16 cellular contexts compared by ENCODE assay signal in the genomic region with DNA sequence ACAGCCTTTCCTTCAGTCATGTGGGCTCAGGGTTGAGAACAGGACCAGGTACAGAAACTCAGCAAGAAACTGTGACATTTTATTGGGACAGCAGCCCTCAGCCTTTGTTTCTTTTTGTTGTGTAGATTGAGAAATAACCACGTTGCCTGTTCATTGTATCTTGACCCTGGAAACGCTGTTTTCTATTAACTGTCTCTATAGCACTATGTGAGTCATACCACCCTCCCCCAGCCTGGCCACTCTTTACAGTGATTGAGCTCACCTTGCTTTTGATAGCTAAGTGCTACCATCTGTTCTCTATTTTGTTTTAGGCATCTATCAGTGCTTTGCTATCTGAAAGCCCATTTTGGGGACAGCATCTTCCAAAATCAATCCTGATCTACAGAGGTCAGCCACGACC.
DNase-seq lines count a peak whose midpoint lies in the region; ATAC-seq, FAIRE-seq and TF ChIP-seq lines count a peak whose summit lies in the region.
"Had no signal": no experiment of that assay in that cellular context is flagged by ENCODE, and none has a peak within 500 bp of the region (broad histone marks: within the 10 kb centered on the region; RNA-seq: fewer than 3 reads in every experiment).

No MANE protein-coding gene starts in this region.

- TF ChIP-seq POLR2A in right lobe of liver (IDR thresholded peaks at IDR 0.05): no peak

- no peak for FAIRE-seq in kidney (lab: Jason Lieb, UNC)

- H3K27me3 Mint-ChIP-seq in Calu3 (ENCODE audit: unreplicated experiment): no peaks in the 10 kb centered on the region
- H3K27me3 Mint-ChIP-seq: stimulated activated naive CD8-positive, alpha-beta T cell treated with anti-CD3 and anti-CD28 coated beads, Interleukin-15, Interleukin-2, amounts not matched to agents 100 ng/mL and 50 ng/mL, for 24 hours had no signal

- intact Hi-C loops in Calu3 (cut with micrococcal nuclease; ENCODE audit: unreplicated experiment): loop anchor here (5.0 kb wide), 1 partner anchor 34 kb away; no protein-coding TSS in a partner anchor
- intact Hi-C loops in OCI-LY7 (cut with micrococcal nuclease; ENCODE audit: unreplicated experiment): no loop called here
- intact Hi-C loops in right lobe of liver (cut with DNase I): no loop called here
- intact Hi-C loops in kidney (cut with DNase I): no loop called here

- H3K9me3 ChIP-seq in OCI-LY7 (ENCODE audit: low read length) (no peaks in the 10 kb centered on the region), right lobe of liver (no peaks in the 10 kb centered on the region), kidney (ENCODE audit: control insufficient read depth in 1 of 2, low read length in 2 of 2) (no peaks in the 10 kb centered on the region)

- H3K9me2 ChIP-seq in OCI-LY7 (ENCODE audit: insufficient read depth, low read length): no peaks in the 10 kb centered on the region

- POLR2A ChIA-PET in OCI-LY7 (lab: Charles Lee): no interaction called here

- H3K4me3 Mint-ChIP-seq in Calu3 (ENCODE audit: low read depth, unreplicated experiment): peak overlapping the region; percentile 24
- H3K4me3 Mint-ChIP-seq: stimulated activated naive CD8-positive, alpha-beta T cell treated with anti-CD3 and anti-CD28 coated beads, Interleukin-15, Interleukin-2, amounts not matched to agents 100 ng/mL and 50 ng/mL, for 24 hours had no signal

- H3K79me2 ChIP-seq in OCI-LY7 (ENCODE audit: insufficient read depth, low read depth, low read length): no peaks in the 10 kb centered on the region

- H3K36me3 ChIP-seq in brain microvascular endothelial cell (replicated peaks) (no peaks in the 10 kb centered on the region), kidney epithelial cell (ENCODE audit: control insufficient read depth, insufficient read depth, low read length) (no peaks in the 10 kb centered on the region), OCI-LY7 (ENCODE audit: insufficient read depth, low read length) (no peaks in the 10 kb centered on the region), right lobe of liver (no peaks in the 10 kb centered on the region), kidney (ENCODE audit: control insufficient read depth in 1 of 2, insufficient read depth in 2 of 2, low read length in 2 of 2) (no peaks in the 10 kb centered on the region)
- H3K36me3 ChIP-seq: BLaER1 treated with 17β-estradiol and CSF1 and Interleukin-3, amounts not matched to agents 10 nM and 100 nM had no signal

- no peaks in the 10 kb centered on the region for H4K20me1 ChIP-seq in OCI-LY7 (ENCODE audit: insufficient read depth, low read length)
- H4K20me1 ChIP-seq: BLaER1 treated with 17β-estradiol and CSF1 and Interleukin-3, amounts not matched to agents 10 nM and 100 nM had no signal

- H3K27ac ChIP-seq in brain microvascular endothelial cell (no peak overlapping the region), OCI-LY7 (ENCODE audit: low read depth, low read length, poor library complexity, severe bottlenecking) (no peak overlapping the region), right lobe of liver (no peak overlapping the region), kidney (ENCODE audit: low read depth in 2 of 2, low read length in 2 of 2) (no peak overlapping the region)
- H3K27ac ChIP-seq: BLaER1 treated with 17β-estradiol and CSF1 and Interleukin-3, amounts not matched to agents 10 nM and 100 nM; HL-60 had no signal

- peaks cover 2% of the 10 kb centered on the region for H3K9me3 Mint-ChIP-seq in Calu3 (ENCODE audit: low read depth, unreplicated experiment)
- H3K9me3 Mint-ChIP-seq: stimulated activated naive CD8-positive, alpha-beta T cell treated with anti-CD3 and anti-CD28 coated beads, Interleukin-15, Interleukin-2, amounts not matched to agents 100 ng/mL and 50 ng/mL, for 24 hours had no signal

- in situ Hi-C loops in brain microvascular endothelial cell (cut with HindIII; ENCODE audit: low pct_ligation_motif_present, low sequenced_read_pairs): no loop called here

- no peak overlapping the region for H3K4me2 ChIP-seq in OCI-LY7 (ENCODE audit: low read length)

- ATAC-seq in right lobe of liver: no peak
- ATAC-seq: Right ventricle myocardium inferior had no signal

- peaks cover 31% of the 10 kb centered on the region for H3K4me1 Mint-ChIP-seq in Calu3 (ENCODE audit: low read depth, unreplicated experiment)

- no peak overlapping the region for H2AFZ ChIP-seq in OCI-LY7 (ENCODE audit: low read length)

- no peak for TF ChIP-seq CTCF in Calu3 (IDR thresholded peaks at IDR 0.05; ENCODE audit: unreplicated experiment)
- no peak for TF ChIP-seq CTCF in brain microvascular endothelial cell (IDR thresholded peaks at IDR 0.05; ENCODE audit: low read depth, low read length, missing control alignments)
- TF ChIP-seq CTCF in kidney epithelial cell (IDR thresholded peaks at IDR 0.05; ENCODE audit: insufficient read depth, low read length, poor library complexity, severe bottlenecking): no peak
- TF ChIP-seq CTCF in OCI-LY7 (conservative IDR thresholded peaks at IDR 0.05; ENCODE audit: low read length): no peak
- no peak for TF ChIP-seq CTCF in right lobe of liver (IDR thresholded peaks at IDR 0.05)
- no peak for TF ChIP-seq CTCF in kidney (IDR thresholded peaks at IDR 0.05; ENCODE audit: borderline replicate concordance, extremely low read depth, insufficient read depth)

- CTCF ChIA-PET in Calu3 (lab: Charles Lee) (interaction anchor here (0.6 kb wide), 1 partner anchor 465 kb away, joined by 3 read pairs; no protein-coding TSS in a partner anchor), OCI-LY7 (lab: Charles Lee; ENCODE audit: unreplicated experiment) (no interaction called here)

- BruUV-seq in Calu3 (replicated peaks; lab: Mats Ljungman, UMichigan): no TSS peak
- BruUV-seq in OCI-LY7 (replicated peaks; lab: Mats Ljungman, UMichigan): no TSS peak

- WGBS in right lobe of liver (ENCODE audit: insufficient coverage, low coverage, low lambda C conversion rate, missing lambda C conversion rate): 62% methylated on average over 3 of the region's 3 CpGs

- no peaks in the 10 kb centered on the region for H3K36me3 Mint-ChIP-seq in Calu3 (ENCODE audit: insufficient read depth, unreplicated experiment)

- H3K9ac ChIP-seq in kidney (ENCODE audit: low read length in 2 of 2): no peak overlapping the region
- H3K9ac ChIP-seq: BLaER1 treated with 17β-estradiol and CSF1 and Interleukin-3, amounts not matched to agents 10 nM and 100 nM had no signal

- H3K27me3 ChIP-seq in brain microvascular endothelial cell (replicated peaks) (no peaks in the 10 kb centered on the region), kidney epithelial cell (ENCODE audit: control insufficient read depth, insufficient read depth, low read length) (no peaks in the 10 kb centered on the region), right lobe of liver (no peaks in the 10 kb centered on the region)
- H3K27me3 ChIP-seq: BLaER1 treated with 17β-estradiol and CSF1 and Interleukin-3, amounts not matched to agents 10 nM and 100 nM had no signal

- H3K4me1 ChIP-seq in OCI-LY7 (ENCODE audit: insufficient read depth, low read length, poor library complexity, severe bottlenecking) (no peaks in the 10 kb centered on the region), right lobe of liver (no peaks in the 10 kb centered on the region), kidney (ENCODE audit: control insufficient read depth in 1 of 2, insufficient read depth in 1 of 2, low read depth in 1 of 2, low read length in 2 of 2) (no peaks in the 10 kb centered on the region)

- DNase-seq in Calu3 (peak; percentile 66), M059J (ENCODE audit: low read depth) (peak; percentile 79), brain microvascular endothelial cell (peak; percentile 76), kidney epithelial cell (ENCODE audit: low read depth) (peak; percentile 61), OCI-LY7 (ENCODE audit: low spot score) (no peak), right lobe of liver (no peak), H4 (ENCODE audit: low spot score) (no peak), kidney (no peak)
- DNase-seq: amniotic stem cell; MV-4-11; NCI-H446 treated with DMSO at 0.1 percent for 48 hours; stimulated activated CD4-positive, alpha-beta T cell treated with anti-CD3 and anti-CD28 coated beads, Interleukin-4, amount 100 ng/mL, for 4 hours had no signal

- H3K27ac Mint-ChIP-seq in Calu3 (ENCODE audit: unreplicated experiment): peak overlapping the region; percentile 69
- H3K27ac Mint-ChIP-seq: stimulated activated naive CD8-positive, alpha-beta T cell treated with anti-CD3 and anti-CD28 coated beads, Interleukin-15, Interleukin-2, amounts not matched to agents 100 ng/mL and 50 ng/mL, for 24 hours had no signal

- H3K4me3 ChIP-seq in brain microvascular endothelial cell (ENCODE audit: low read depth, low read length) (no peak overlapping the region), kidney epithelial cell (ENCODE audit: low read depth, low read length) (no peak overlapping the region), OCI-LY7 (ENCODE audit: low read depth, low read length, poor library complexity, severe bottlenecking) (no peak overlapping the region), right lobe of liver (no peak overlapping the region), kidney (ENCODE audit: low read length in 2 of 2) (no peak overlapping the region)
- H3K4me3 ChIP-seq: BLaER1 treated with 17β-estradiol and CSF1 and Interleukin-3, amounts not matched to agents 10 nM and 100 nM had no signal

Comparison
In these comparisons a context has a peak if more than half of its experiments do, and no peak if none do; other contexts are left out.
1. DNase-seq: peak in Calu3 (single experiment), M059J (single experiment), brain microvascular endothelial cell (single experiment) and kidney epithelial cell (single experiment); none in OCI-LY7 (single experiment), right lobe of liver (0 of 3), H4 (single experiment) and kidney (single experiment).